ENCODE assay signal across 10 cellular contexts in the genomic region with DNA sequence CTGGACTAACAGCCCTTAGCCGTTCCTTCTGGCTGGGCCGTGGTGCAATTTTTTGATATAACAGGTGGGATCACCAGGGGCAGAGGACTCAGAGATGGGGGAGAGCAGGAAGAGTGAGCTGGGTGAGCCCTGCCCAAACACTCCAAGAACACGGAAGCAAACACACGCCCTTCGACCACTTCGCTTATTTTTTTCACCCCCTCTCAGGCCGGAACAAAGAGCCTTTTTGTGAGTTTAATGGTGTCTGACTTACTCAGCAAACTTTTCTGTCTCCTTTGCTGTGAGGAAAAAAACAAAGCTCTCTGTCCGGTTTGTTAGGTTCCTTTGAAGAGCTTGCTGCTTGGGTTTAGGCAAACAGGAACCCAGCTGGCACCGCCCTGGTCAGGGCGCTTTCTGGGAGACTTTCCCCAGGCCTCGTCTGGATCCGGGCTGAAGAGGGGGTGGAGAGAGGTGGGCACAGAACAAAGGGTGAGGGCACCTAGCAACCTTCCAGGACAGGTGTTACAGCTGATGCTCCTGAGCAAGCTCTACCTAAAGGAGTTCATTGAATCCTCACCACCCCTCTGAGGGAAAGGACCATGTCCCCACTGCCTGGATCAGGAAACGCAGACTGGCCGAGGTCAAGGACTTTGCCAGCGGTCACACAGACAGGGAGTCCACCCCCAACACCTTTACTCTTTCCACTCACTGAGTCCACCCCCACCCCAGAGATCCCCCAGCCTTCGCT. TPM values are rescaled to one million over a fixed set of nuclear protein-coding genes. Genes with fewer than 3 reads are reported as not detected.
DNase-seq lines count a peak whose midpoint lies in the region; ATAC-seq and TF ChIP-seq lines count a peak whose summit lies in the region.
"Had no signal": no experiment of that assay in that cellular context is flagged by ENCODE, and none has a peak within 500 bp of the region (broad histone marks: within the 10 kb centered on the region; RNA-seq: fewer than 3 reads in every experiment).

No MANE protein-coding gene starts in this region.

- no peak overlapping the region for H3K27ac Mint-ChIP-seq in stimulated activated naive CD8-positive, alpha-beta T cell treated with anti-CD3 and anti-CD28 coated beads, Interleukin-15, amount 100 ng/mL, for 72 hours
- H3K27ac Mint-ChIP-seq: activated CD8-positive, alpha-beta memory T cell treated with anti-CD3 and anti-CD28 coated beads, Interleukin-2, amount 10 ng/mL, durations not matched to agents 7 days and 5 days; stimulated activated naive B cell treated with anti-CD40 and anti-IgM and Interleukin-4, amounts not matched to agents 10 μg/mL and 1 μg/mL and 100 μg/mL, for 72 hours had no signal

- H3K36me3 ChIP-seq in gastroesophageal sphincter (no peaks in the 10 kb centered on the region), WERI-Rb-1 (no peaks in the 10 kb centered on the region)

- no peak for TF ChIP-seq EP300 in gastroesophageal sphincter (IDR thresholded peaks at IDR 0.05)

- TF ChIP-seq CTCF in RWPE1 (conservative IDR thresholded peaks at IDR 0.05; ENCODE audit: low read depth) (no peak), gastroesophageal sphincter (IDR thresholded peaks at IDR 0.05) (no peak), WERI-Rb-1 (IDR thresholded peaks at IDR 0.05; ENCODE audit: low read depth, low read length) (no peak)

- peaks cover 0 to 62% (median 26%) of the 10 kb centered on the region in 3 donors for H3K4me1 ChIP-seq in gastroesophageal sphincter

- DNase-seq in Daoy (ENCODE audit: low read depth) (peak; percentile 61), RWPE1 (ENCODE audit: low spot score) (no peak), renal cortical epithelial cell (ENCODE audit: low read depth) (peak; percentile 78), dedifferentiated amniotic fluid mesenchymal stem cell (ENCODE audit: extremely low spot score) (no peak), SHP77 treated with DMSO at 0.1 percent for 48 hours (lab: John Stamatoyannopoulos, UW) (no peak), WERI-Rb-1 (no peak)
- DNase-seq in stimulated activated naive CD8-positive, alpha-beta T cell treated with anti-CD3 and anti-CD28 coated beads, Interleukin-15, amount 100 ng/mL, for 72 hours = no peak
- DNase-seq: stimulated activated naive B cell treated with anti-CD40 and anti-IgM and Interleukin-4, amounts not matched to agents 10 μg/mL and 1 μg/mL and 100 μg/mL, for 72 hours had no signal

- peaks cover 12% of the 10 kb centered on the region for H3K27me3 Mint-ChIP-seq in stimulated activated naive CD8-positive, alpha-beta T cell treated with anti-CD3 and anti-CD28 coated beads, Interleukin-15, amount 100 ng/mL, for 72 hours

- TF ChIP-seq POLR2A in gastroesophageal sphincter (IDR thresholded peaks at IDR 0.05) = no peak

- H3K9me3 Mint-ChIP-seq in stimulated activated naive CD8-positive, alpha-beta T cell treated with anti-CD3 and anti-CD28 coated beads, Interleukin-15, amount 100 ng/mL, for 72 hours = peaks cover 0 to 8% of the 10 kb centered on the region in 2 donors

- no peak overlapping the region for H3K4me3 Mint-ChIP-seq in stimulated activated naive CD8-positive, alpha-beta T cell treated with anti-CD3 and anti-CD28 coated beads, Interleukin-15, amount 100 ng/mL, for 72 hours
- H3K4me3 Mint-ChIP-seq: activated CD8-positive, alpha-beta memory T cell treated with anti-CD3 and anti-CD28 coated beads, Interleukin-2, amount 10 ng/mL, durations not matched to agents 7 days and 5 days; stimulated activated naive B cell treated with anti-CD40 and anti-IgM and Interleukin-4, amounts not matched to agents 10 μg/mL and 1 μg/mL and 100 μg/mL, for 72 hours had no signal

- 40 to 100% methylated on average over 1 to 9 of the region's 16 CpGs for whole genome bisulfite sequencing in gastroesophageal sphincter (ENCODE audit: low coverage in 1 of 2), 2 donors

- POLR2A ChIA-PET in RWPE1 (lab: Yijun Ruan, JAX; ENCODE audit: low non-redundant PET) = interaction anchor here (1.3 to 2.1 kb wide), 2 partner anchors 23 to 102 kb away, joined by 5 to 8 read pairs; a partner anchor contains a TSS

- H3K9me3 ChIP-seq in gastroesophageal sphincter = no peaks in the 10 kb centered on the region
- H3K9me3 ChIP-seq in WERI-Rb-1 (ENCODE audit: severe bottlenecking) = no peaks in the 10 kb centered on the region

- H3K27ac ChIP-seq in RWPE1 = peak overlapping the region; percentile 96
- H3K27ac ChIP-seq in gastroesophageal sphincter = peak overlapping the region; percentile 56 to 83 (median 82)
- H3K27ac ChIP-seq in WERI-Rb-1 = no peak overlapping the region

- CTCF ChIA-PET in RWPE1 (lab: Yijun Ruan, JAX) = interaction anchor here (0.5 to 1.0 kb wide), 2 partner anchors 49 to 82 kb away, joined by 3 read pairs; no protein-coding TSS in a partner anchor

- H3K27me3 ChIP-seq in gastroesophageal sphincter (no peaks in the 10 kb centered on the region), WERI-Rb-1 (ENCODE audit: insufficient read depth, low read depth, severe bottlenecking) (no peaks in the 10 kb centered on the region)

- peak overlapping the region in 1 of 2 donors; percentile 31 for H3K4me3 ChIP-seq in gastroesophageal sphincter
- no peak overlapping the region for H3K4me3 ChIP-seq in WERI-Rb-1 (ENCODE audit: low read depth, low read length)

- H3K4me1 Mint-ChIP-seq in stimulated activated naive CD8-positive, alpha-beta T cell treated with anti-CD3 and anti-CD28 coated beads, Interleukin-15, amount 100 ng/mL, for 72 hours = peaks cover 32% of the 10 kb centered on the region

- no peak for ATAC-seq in gastroesophageal sphincter
- ATAC-seq in stimulated activated naive CD8-positive, alpha-beta T cell treated with anti-CD3 and anti-CD28 coated beads, Interleukin-15, amount 100 ng/mL, for 72 hours = no peak
- ATAC-seq: stimulated activated naive B cell treated with anti-CD40 and anti-IgM and Interleukin-4, amounts not matched to agents 10 μg/mL and 1 μg/mL and 100 μg/mL, for 72 hours had no signal

RNA-seq across cellular contexts. Expression of a gene that starts 23.3 kb away (rescaled TPM):
- total RNA-seq in Daoy (2014; rRNA removed; shearing (Covaris generic)) = not detected in 2 replicates
- total RNA-seq in gastroesophageal sphincter (10 to 100 TPM in 1 of 4 donors, 1 to 10 TPM in 1, under 1 TPM in 1, not detected in 1; 0.13 to 19.4 (median 1.9) TPM), renal cortical epithelial cell (not detected in 2 replicates)
- total RNA-seq: activated CD8-positive, alpha-beta memory T cell treated with anti-CD3 and anti-CD28 coated beads, Interleukin-2, amount 10 ng/mL, durations not matched to agents 7 days and 5 days had no signal

RNA-seq across cellular contexts. Expression of a gene that starts 48.7 kb away (rescaled TPM):
- total RNA-seq in Daoy (2014; rRNA removed; shearing (Covaris generic)) = not detected in 2 replicates
- total RNA-seq in gastroesophageal sphincter = not detected
- not detected in 2 replicates for total RNA-seq in renal cortical epithelial cell
- total RNA-seq: activated CD8-positive, alpha-beta memory T cell treated with anti-CD3 and anti-CD28 coated beads, Interleukin-2, amount 10 ng/mL, durations not matched to agents 7 days and 5 days had no signal

Comparison
In these comparisons a context has a peak if more than half of its experiments do, and no peak if none do; other contexts are left out.
1. DNase-seq: peak in Daoy (single experiment) and renal cortical epithelial cell (single experiment); none in RWPE1 (single experiment), dedifferentiated amniotic fluid mesenchymal stem cell (single experiment), stimulated activated naive CD8-positive, alpha-beta T cell treated with anti-CD3 and anti-CD28 coated beads, Interleukin-15, amount 100 ng/mL, for 72 hours (0 of 2), SHP77 treated with DMSO at 0.1 percent for 48 hours (single experiment) and WERI-Rb-1 (single experiment).